ENCODE assay signal across 8 cellular contexts in genomic region chr6:26045939-26046368, GRCh38. TPM values are rescaled to one million over a fixed set of nuclear protein-coding genes. Genes with fewer than 3 reads are reported as not detected.
DNase-seq lines count a peak whose midpoint lies in the region; ATAC-seq and TF ChIP-seq lines count a peak whose summit lies in the region.

No MANE protein-coding gene starts in this region.

- 41 to 52% methylated on average over 5 of the region's 5 CpGs for WGBS in GM23248 (ENCODE audit: low coverage in 1 of 2, low lambda C conversion rate in 2 of 2, missing lambda C conversion rate in 2 of 2), 2 experiments
- 34 to 35% methylated on average over 5 of the region's 5 CpGs for WGBS in heart right ventricle, 2 donors
- 84% methylated on average over 5 of the region's 5 CpGs for WGBS in hepatocyte (ENCODE audit: low lambda C conversion rate, missing lambda C conversion rate)

- H3K9me2 ChIP-seq in GM23248 (ENCODE audit: insufficient read depth) (no peaks in the 10 kb centered on the region), hepatocyte (replicated peaks; ENCODE audit: insufficient read depth) (no peaks in the 10 kb centered on the region)

- peaks cover 5% of the 10 kb centered on the region for H3K4me1 ChIP-seq in ACC112 (ENCODE audit: control insufficient read depth, insufficient read depth, low read length, unreplicated experiment)
- H3K4me1 ChIP-seq in GM23248 (ENCODE audit: insufficient read depth), result peaks cover 8% of the 10 kb centered on the region
- peaks cover 35% of the 10 kb centered on the region for H3K4me1 ChIP-seq in iPS-18a (ENCODE audit: control insufficient read depth, low read depth, low read length)
- H3K4me1 ChIP-seq in heart right ventricle, result peaks cover 4 to 27% (median 14%) of the 10 kb centered on the region in 9 donors
- no peaks in the 10 kb centered on the region for H3K4me1 ChIP-seq in hepatocyte (ENCODE audit: insufficient read depth)

- H3K27me3 ChIP-seq in ACC112 (ENCODE audit: insufficient read depth, low read length), result no peaks in the 10 kb centered on the region
- H3K27me3 ChIP-seq in GM23248 (replicated peaks; ENCODE audit: insufficient read depth), result no peaks in the 10 kb centered on the region
- no peaks in the 10 kb centered on the region for H3K27me3 ChIP-seq in iPS-18a (ENCODE audit: control insufficient read depth, insufficient read depth, low read length)
- H3K27me3 ChIP-seq in heart right ventricle, result no peaks in the 10 kb centered on the region
- H3K27me3 ChIP-seq in hepatocyte, result no peaks in the 10 kb centered on the region

- H3K36me3 ChIP-seq in ACC112 (ENCODE audit: insufficient read depth, low read length), result no peaks in the 10 kb centered on the region
- H3K36me3 ChIP-seq in GM23248 (ENCODE audit: low read depth), result no peaks in the 10 kb centered on the region
- H3K36me3 ChIP-seq in iPS-18a (ENCODE audit: control insufficient read depth, low read depth, low read length), result no peaks in the 10 kb centered on the region
- H3K36me3 ChIP-seq in heart right ventricle, result no peaks in the 10 kb centered on the region
- no peaks in the 10 kb centered on the region for H3K36me3 ChIP-seq in hepatocyte (replicated peaks; ENCODE audit: insufficient read depth, low read depth)

- peak overlapping the region; percentile 79 for H3K9ac ChIP-seq in GM23248
- H3K9ac ChIP-seq in iPS-18a (ENCODE audit: low read length), result peak overlapping the region; percentile 98

- in situ Hi-C loops in GM23248 (cut with MboI), result loop anchor here (25.0 kb wide), 2 partner anchors 1091 to 1816 kb away; a partner anchor contains a TSS

- peak overlapping the region; percentile 91 for H3K27ac ChIP-seq in ACC112 (ENCODE audit: low read depth, low read length)
- H3K27ac ChIP-seq in GM23248, result peak overlapping the region; percentile 88
- peak overlapping the region; percentile 100 for H3K27ac ChIP-seq in iPS-18a (ENCODE audit: low read length)
- peak overlapping the region in 1 of 10 donors; percentile 88 for H3K27ac ChIP-seq in heart right ventricle
- no peak overlapping the region for H3K27ac ChIP-seq in hepatocyte

- H4K20me1 ChIP-seq in GM23248 (ENCODE audit: insufficient read depth) (no peaks in the 10 kb centered on the region), hepatocyte (ENCODE audit: insufficient read depth, poor library complexity, severe bottlenecking) (no peaks in the 10 kb centered on the region)

- H3F3A ChIP-seq in GM23248 (ENCODE audit: insufficient read depth), result peaks cover 36% of the 10 kb centered on the region

- no peaks in the 10 kb centered on the region for H3K79me2 ChIP-seq in ACC112 (ENCODE audit: control insufficient read depth, insufficient read depth, low read length, unreplicated experiment)
- H3K79me2 ChIP-seq in GM23248 (ENCODE audit: insufficient read depth), result no peaks in the 10 kb centered on the region
- no peaks in the 10 kb centered on the region for H3K79me2 ChIP-seq in hepatocyte

- no peak for ATAC-seq in heart right ventricle

- intact Hi-C loops in heart right ventricle (cut with DNase I), result loop anchor here in 1 of 10 donors (2.0 kb wide), 1 partner anchor 19 kb away; a partner anchor contains a TSS

- no peak for TF ChIP-seq CTCF in WI38 (IDR thresholded peaks at IDR 0.05; ENCODE audit: low read depth, low read length)
- TF ChIP-seq CTCF in heart right ventricle (IDR thresholded peaks at IDR 0.05), result no peak
- TF ChIP-seq CTCF in hepatocyte (IDR thresholded peaks at IDR 0.05; ENCODE audit: poor library complexity), result no peak

- DNase-seq in GM23248, result no peak
- DNase-seq in COLO829 (ENCODE audit: low spot score), result no peak
- DNase-seq in COR-L47 (lab: John Stamatoyannopoulos, UW), result no peak
- no peak for DNase-seq in heart right ventricle
- no peak for DNase-seq in hepatocyte (ENCODE audit: low spot score)

- H3K9me3 ChIP-seq in GM23248 (ENCODE audit: low read depth) (no peaks in the 10 kb centered on the region), iPS-18a (ENCODE audit: control insufficient read depth, low read depth, low read length) (no peaks in the 10 kb centered on the region), heart right ventricle (no peaks in the 10 kb centered on the region), hepatocyte (ENCODE audit: low read depth) (no peaks in the 10 kb centered on the region)

- H2AFZ ChIP-seq in ACC112 (ENCODE audit: low read length, unreplicated experiment) (no peak overlapping the region), GM23248 (peak overlapping the region; percentile 96), hepatocyte (no peak overlapping the region)

- H3K4me3 ChIP-seq in ACC112 (ENCODE audit: low read depth, low read length), result peak overlapping the region; percentile 83
- peak overlapping the region; percentile 77 for H3K4me3 ChIP-seq in GM23248
- H3K4me3 ChIP-seq in WI38 (ENCODE audit: low read depth, low read length), result peak overlapping the region; percentile 65
- H3K4me3 ChIP-seq in iPS-18a (ENCODE audit: low read length), result peak overlapping the region; percentile 87
- peak overlapping the region in 3 of 10 donors; percentile 60 to 63 (median 62) for H3K4me3 ChIP-seq in heart right ventricle
- H3K4me3 ChIP-seq in hepatocyte, result no peak overlapping the region

- H3K4me2 ChIP-seq in GM23248 (ENCODE audit: unreplicated experiment) (peak overlapping the region; percentile 87), hepatocyte (no peak overlapping the region)

RNA-seq across cellular contexts. Expression of gene HFE, which starts 41.3 kb away (rescaled TPM):
- total RNA-seq in GM23248 (2014; rRNA removed; shearing (Covaris generic)), result 10.8 and 13.2 TPM in 2 replicates
- polyA plus RNA-seq in GM23248 (2016; fragmentation: Nextera tagmentation; extraction: Ambion mirVana), result 8.6 and 10.6 TPM in 2 replicates
- total RNA-seq in heart right ventricle, result 1 to 10 TPM; 2.4 to 7.7 (median 4.7) TPM
- 1 to 10 TPM; 1.4 to 2.5 TPM for polyA plus RNA-seq in heart right ventricle
- 5.6 and 7.4 TPM in 2 replicates for total RNA-seq in hepatocyte
- polyA plus RNA-seq in hepatocyte, result 3.6 and 4.5 TPM in 2 replicates
